16 cellular contexts compared by ENCODE assay signal in genomic region chr17:82789806-82790205, GRCh38. TPM values are rescaled to one million over a fixed set of nuclear protein-coding genes. Genes with fewer than 3 reads are reported as not detected.
"Had no signal": no experiment of that assay in that cellular context is flagged by ENCODE, and none has a peak within 500 bp of the region (broad histone marks: within the 10 kb centered on the region; RNA-seq: fewer than 3 reads in every experiment).

No MANE protein-coding gene starts in this region.

- ATAC-seq: activated CD8-positive, alpha-beta T cell treated with anti-CD3 and anti-CD28 coated beads, Interleukin-2, amount 10 ng/mL, durations not matched to agents 7 days and 5 days; gastrocnemius medialis; left colon had no signal

- H3K9me3 Mint-ChIP-seq: activated naive CD8-positive, alpha-beta T cell treated with anti-CD3 and anti-CD28 coated beads for 36 hours had no signal

- H3K27ac Mint-ChIP-seq: activated naive CD8-positive, alpha-beta T cell treated with anti-CD3 and anti-CD28 coated beads for 36 hours had no signal

- DNase-seq: activated CD4-positive, alpha-beta T cell treated with anti-CD3 and anti-CD28 coated beads for 4 hours; activated CD8-positive, alpha-beta memory T cell treated with anti-CD3 and anti-CD28 coated beads, Interleukin-2, amount 50 U/mL, for 4 hours; activated CD8-positive, alpha-beta T cell treated with anti-CD3 and anti-CD28 coated beads, Interleukin-2, amount 10 ng/mL, durations not matched to agents 7 days and 5 days; activated gamma-delta T cell; activated naive CD8-positive, alpha-beta T cell treated with anti-CD3 and anti-CD28 coated beads for 36 hours; activated T-cell treated with anti-CD3 and anti-CD28 coated beads, Interleukin-2, amount 50 U/mL, for 48 hours; anterior cingulate cortex; cerebellar nuclear complex; effector CD8-positive, alpha-beta T cell; gastrocnemius medialis; heart right ventricle; left colon; retina; stimulated activated CD4-positive, alpha-beta T cell treated with anti-CD3 and anti-CD28 coated beads, Interleukin-2, amount 100 ng/mL, for 48 hours; stimulated activated naive CD4-positive, alpha-beta T cell; T-helper 2 cell had no signal

- H3K27me3 Mint-ChIP-seq: activated naive CD8-positive, alpha-beta T cell treated with anti-CD3 and anti-CD28 coated beads for 36 hours had no signal

- H3K4me1 Mint-ChIP-seq: activated naive CD8-positive, alpha-beta T cell treated with anti-CD3 and anti-CD28 coated beads for 36 hours had no signal

- H3K4me3 Mint-ChIP-seq: activated CD8-positive, alpha-beta T cell treated with anti-CD3 and anti-CD28 coated beads, Interleukin-2, amount 10 ng/mL, durations not matched to agents 7 days and 5 days had no signal

RNA-seq across cellular contexts. Expression of gene ZNF750, which starts 50.0 kb away (rescaled TPM):
- total RNA-seq: activated CD8-positive, alpha-beta T cell treated with anti-CD3 and anti-CD28 coated beads, Interleukin-2, amount 10 ng/mL, durations not matched to agents 7 days and 5 days; activated naive CD8-positive, alpha-beta T cell treated with anti-CD3 and anti-CD28 coated beads for 36 hours; left colon had no signal
